In the genomic region with DNA sequence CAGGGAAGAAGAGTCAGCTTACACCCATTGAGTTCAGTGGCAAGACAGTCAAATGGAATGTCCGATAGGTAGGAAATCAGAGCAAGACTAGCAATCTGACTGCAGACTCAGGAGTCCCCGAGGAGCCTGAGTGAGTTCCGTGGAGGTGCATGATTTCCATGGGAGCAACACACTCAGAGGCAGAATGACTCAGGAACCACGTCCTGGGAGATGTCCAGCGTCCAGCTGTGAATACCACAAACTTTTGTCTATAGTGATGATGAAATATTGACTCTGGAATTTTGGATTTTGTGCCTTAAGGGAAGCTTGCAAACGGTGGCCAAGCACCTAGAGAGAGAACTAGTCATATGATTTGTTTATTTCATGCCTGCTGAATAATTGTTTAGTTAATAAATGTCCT, we compare ENCODE assay signal across 10 cellular contexts.
DNase-seq lines count a peak whose midpoint lies in the region; ATAC-seq and TF ChIP-seq lines count a peak whose summit lies in the region.
"Had no signal": no experiment of that assay in that cellular context is flagged by ENCODE, and none has a peak within 500 bp of the region (broad histone marks: within the 10 kb centered on the region; RNA-seq: fewer than 3 reads in every experiment).

No MANE protein-coding gene starts in this region.

- ATAC-seq in aorta (ENCODE audit: low FRiP score) (no peak), T-cell (replicated peaks in 1 of 4) (no peak), HG02610 (IDR thresholded peaks at IDR 0.05; ENCODE audit: unreplicated experiment) (no peak)

- no peak overlapping the region for H3K27ac ChIP-seq in aorta (ENCODE audit: low read depth in 1 of 2, low read length in 2 of 2)

- H3K4me3 ChIP-seq in astrocyte of the spinal cord (ENCODE audit: low read depth, low read length) (no peak overlapping the region), aorta (ENCODE audit: low read length in 2 of 2) (no peak overlapping the region)

- no peak overlapping the region for H3K4me3 Mint-ChIP-seq in T-cell
- H3K4me3 Mint-ChIP-seq: neural crest cell had no signal

- DNase-seq in HT1080 (ENCODE audit: low read depth) (peak; percentile 91), astrocyte of the spinal cord (ENCODE audit: low read depth, low spot score) (peak; percentile 97), islet precursor cell (peak; percentile 66), aorta (peak; percentile 56 to 81), NCI-H446 (lab: John Stamatoyannopoulos, UW) (no peak), T-cell (no peak)
- DNase-seq: glutamatergic neuron; NK-92 treated with Interleukin-12 subunit alpha and Interleukin-12 subunit beta, amount 100 ng/mL, for 24 hours had no signal

- CTCF ChIA-PET in T-cell (lab: Charles Lee): interaction anchor here (0.7 to 1.8 kb wide), 3 partner anchors 18 to 1309 kb away, joined by 3 to 5 read pairs (median 3); no protein-coding TSS in a partner anchor

- no peaks in the 10 kb centered on the region for H3K9me3 ChIP-seq in aorta (ENCODE audit: control insufficient read depth, low read length)

- H3K27ac Mint-ChIP-seq in T-cell: no peak overlapping the region

- H3K4me1 Mint-ChIP-seq in T-cell: peaks cover 10 to 15% (median 12%) of the 10 kb centered on the region in 3 donors

- H3K36me3 Mint-ChIP-seq in T-cell: no peaks in the 10 kb centered on the region

- 41 to 48% methylated on average over 6 of the region's 6 CpGs for WGBS in aorta, 2 donors

- H3K27me3 Mint-ChIP-seq in T-cell: peaks cover 0 to 12% of the 10 kb centered on the region in 2 donors

- intact Hi-C loops in aorta (cut with DNase I): loop anchor here in 1 of 2 donors (10.0 kb wide), 2 partner anchors 118 to 598 kb away; no protein-coding TSS in a partner anchor

- H3K4me1 ChIP-seq in aorta (ENCODE audit: control insufficient read depth in 1 of 2, insufficient read depth in 2 of 2, low read length in 2 of 2): peaks cover 2 to 3% of the 10 kb centered on the region in 2 donors

- H3K36me3 ChIP-seq in aorta (ENCODE audit: control insufficient read depth in 1 of 2, insufficient read depth in 2 of 2, low read length in 1 of 2): no peaks in the 10 kb centered on the region

- POLR2A ChIA-PET in T-cell (lab: Charles Lee): no interaction called here

- H3K27me3 ChIP-seq in aorta (ENCODE audit: control insufficient read depth in 1 of 2, insufficient read depth in 2 of 2, low read length in 1 of 2): no peaks in the 10 kb centered on the region

- TF ChIP-seq CTCF in astrocyte of the spinal cord (IDR thresholded peaks at IDR 0.05; ENCODE audit: low read depth, low read length): no peak

- in situ Hi-C loops in astrocyte of the spinal cord (cut with HindIII; ENCODE audit: low sequenced_read_pairs): no loop called here

- no peaks in the 10 kb centered on the region for H3K9me3 Mint-ChIP-seq in T-cell
- H3K9me3 Mint-ChIP-seq: neural crest cell had no signal

Comparison
In these comparisons a context has a peak if more than half of its experiments do, and no peak if none do; other contexts are left out.
1. DNase-seq: peak in HT1080 (single experiment), astrocyte of the spinal cord (single experiment), islet precursor cell (single experiment) and aorta (2 of 2); none in NCI-H446 (0 of 2) and T-cell (0 of 34).